26 cellular contexts compared by ENCODE assay signal in the genomic region with DNA sequence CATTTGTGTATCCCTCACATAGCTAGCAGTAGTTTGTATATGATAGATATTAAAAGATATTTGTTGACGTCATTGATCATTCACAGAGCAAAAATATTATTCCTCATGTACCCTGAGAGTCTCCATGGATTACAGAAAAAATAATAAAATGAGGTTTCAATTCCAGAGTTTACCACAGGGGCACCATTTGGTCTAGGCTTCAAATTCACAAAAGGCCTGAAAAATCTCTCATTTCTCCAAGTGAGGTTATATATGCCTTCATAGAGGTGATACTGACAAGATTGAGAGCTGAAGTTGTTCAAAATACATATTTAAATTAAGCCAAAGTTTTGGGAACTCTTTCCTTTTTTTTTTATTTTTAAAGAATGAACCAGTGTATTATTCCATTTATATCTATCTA. TPM values are rescaled to one million over a fixed set of nuclear protein-coding genes. Genes with fewer than 3 reads are reported as not detected.
"Had no signal": no experiment of that assay in that cellular context is flagged by ENCODE, and none has a peak within 500 bp of the region (broad histone marks: within the 10 kb centered on the region; RNA-seq: fewer than 3 reads in every experiment).

No MANE protein-coding gene starts in this region.

- H3K9me3 ChIP-seq: gastroesophageal sphincter, heart left ventricle had no signal

- H3K4me3 Mint-ChIP-seq: activated CD8-positive, alpha-beta T cell treated with anti-CD3 and anti-CD28 coated beads for 36 hours; activated naive CD8-positive, alpha-beta T cell treated with anti-CD3 and anti-CD28 coated beads for 36 hours; activated T-helper 17 cell treated with anti-CD3 and anti-CD28 coated beads, Interleukin-2, amount 50 U/mL, for 72 hours; nephron progenitor cell had no signal

- H3K4me3 ChIP-seq: gastroesophageal sphincter, heart left ventricle had no signal

- H3K27me3 ChIP-seq: gastroesophageal sphincter had no signal

- H3K27ac Mint-ChIP-seq: activated CD8-positive, alpha-beta T cell treated with anti-CD3 and anti-CD28 coated beads for 36 hours; activated naive CD8-positive, alpha-beta T cell treated with anti-CD3 and anti-CD28 coated beads for 36 hours; activated T-helper 17 cell treated with anti-CD3 and anti-CD28 coated beads, Interleukin-2, amount 50 U/mL, for 72 hours; nephron progenitor cell had no signal

- H3K36me3 Mint-ChIP-seq: activated naive CD8-positive, alpha-beta T cell treated with anti-CD3 and anti-CD28 coated beads for 36 hours had no signal

- H3K27ac ChIP-seq: epithelial cell of prostate, gastroesophageal sphincter, heart left ventricle had no signal

- H3K27me3 Mint-ChIP-seq: activated naive CD8-positive, alpha-beta T cell treated with anti-CD3 and anti-CD28 coated beads for 36 hours; activated T-helper 17 cell treated with anti-CD3 and anti-CD28 coated beads, Interleukin-2, amount 50 U/mL, for 72 hours had no signal

- ATAC-seq: activated CD8-positive, alpha-beta T cell treated with anti-CD3 and anti-CD28 coated beads for 36 hours; activated T-helper 17 cell treated with anti-CD3 and anti-CD28 coated beads, Interleukin-2, amount 50 U/mL, for 72 hours; gastroesophageal sphincter; heart left ventricle; left lobe of liver had no signal

- H3K4me1 Mint-ChIP-seq: nephron progenitor cell had no signal

- H3K9me3 Mint-ChIP-seq: activated CD8-positive, alpha-beta T cell treated with anti-CD3 and anti-CD28 coated beads for 36 hours; nephron progenitor cell had no signal

- DNase-seq: activated CD4-positive, alpha-beta T cell treated with anti-CD3 and anti-CD28 coated beads for 48 hours; activated CD4-positive, CD25-positive, alpha-beta regulatory T cell; activated CD8-positive, alpha-beta T cell treated with anti-CD3 and anti-CD28 coated beads for 36 hours; activated naive CD4-positive, alpha-beta T cell; activated naive CD8-positive, alpha-beta T cell treated with anti-CD3 and anti-CD28 coated beads for 36 hours; activated T-cell treated with anti-CD3 and anti-CD28 coated beads, Interleukin-2, amount 50 U/mL, for 1 hour; amniotic stem cell; central memory CD4-positive, alpha-beta T cell; effector CD4-positive, alpha-beta T cell; heart left ventricle; kidney; midbrain; nephron progenitor cell; nucleus accumbens; posterior cingulate gyrus; stimulated activated CD4-positive, alpha-beta T cell treated with anti-CD3 and anti-CD28 coated beads, Interleukin-12 subunit alpha, Interleukin-12 subunit beta, amount 100 ng/mL, for 4 hours; stimulated activated CD4-positive, alpha-beta T cell treated with anti-CD3 and anti-CD28 coated beads, Interleukin-1b, Interleukin-23, amount 100 ng/mL, for 48 hours; stimulated activated CD8-positive, alpha-beta memory T cell treated with anti-CD3 and anti-CD28 coated beads, Interleukin-4, amount 100 ng/mL, for 48 hours; stimulated activated naive CD4-positive, alpha-beta T cell; T-helper 1 cell; T-helper 9 cell had no signal

- H3K36me3 ChIP-seq: gastroesophageal sphincter, heart left ventricle had no signal

RNA-seq across cellular contexts. Expression of a gene that starts 52.7 kb away (rescaled TPM):
- total RNA-seq: activated CD8-positive, alpha-beta T cell treated with anti-CD3 and anti-CD28 coated beads for 36 hours; activated naive CD8-positive, alpha-beta T cell treated with anti-CD3 and anti-CD28 coated beads for 36 hours; activated T-helper 17 cell treated with anti-CD3 and anti-CD28 coated beads, Interleukin-2, amount 50 U/mL, for 72 hours; lung microvascular endothelial cell had no signal
